In genomic region chr6:5904527-5904926, GRCh38 we compare ENCODE assay signal across 2 cellular contexts.
TF ChIP-seq lines count a peak whose summit lies in the region.

No MANE protein-coding gene starts in this region.

TF ChIP-seq in HEK293, 187 proteins besides CTCF, POLR2A, EP300 and RAD21:
- TF ChIP-seq, protein P1, sequence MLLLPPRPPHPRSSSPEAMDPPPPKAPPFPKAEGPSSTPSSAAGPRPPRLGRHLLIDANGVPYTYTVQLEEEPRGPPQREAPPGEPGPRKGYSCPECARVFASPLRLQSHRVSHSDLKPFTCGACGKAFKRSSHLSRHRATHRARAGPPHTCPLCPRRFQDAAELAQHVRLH (tag by site-specific recombination; IDR thresholded peaks at IDR 0.05), result no peak
- TF ChIP-seq, protein P2, sequence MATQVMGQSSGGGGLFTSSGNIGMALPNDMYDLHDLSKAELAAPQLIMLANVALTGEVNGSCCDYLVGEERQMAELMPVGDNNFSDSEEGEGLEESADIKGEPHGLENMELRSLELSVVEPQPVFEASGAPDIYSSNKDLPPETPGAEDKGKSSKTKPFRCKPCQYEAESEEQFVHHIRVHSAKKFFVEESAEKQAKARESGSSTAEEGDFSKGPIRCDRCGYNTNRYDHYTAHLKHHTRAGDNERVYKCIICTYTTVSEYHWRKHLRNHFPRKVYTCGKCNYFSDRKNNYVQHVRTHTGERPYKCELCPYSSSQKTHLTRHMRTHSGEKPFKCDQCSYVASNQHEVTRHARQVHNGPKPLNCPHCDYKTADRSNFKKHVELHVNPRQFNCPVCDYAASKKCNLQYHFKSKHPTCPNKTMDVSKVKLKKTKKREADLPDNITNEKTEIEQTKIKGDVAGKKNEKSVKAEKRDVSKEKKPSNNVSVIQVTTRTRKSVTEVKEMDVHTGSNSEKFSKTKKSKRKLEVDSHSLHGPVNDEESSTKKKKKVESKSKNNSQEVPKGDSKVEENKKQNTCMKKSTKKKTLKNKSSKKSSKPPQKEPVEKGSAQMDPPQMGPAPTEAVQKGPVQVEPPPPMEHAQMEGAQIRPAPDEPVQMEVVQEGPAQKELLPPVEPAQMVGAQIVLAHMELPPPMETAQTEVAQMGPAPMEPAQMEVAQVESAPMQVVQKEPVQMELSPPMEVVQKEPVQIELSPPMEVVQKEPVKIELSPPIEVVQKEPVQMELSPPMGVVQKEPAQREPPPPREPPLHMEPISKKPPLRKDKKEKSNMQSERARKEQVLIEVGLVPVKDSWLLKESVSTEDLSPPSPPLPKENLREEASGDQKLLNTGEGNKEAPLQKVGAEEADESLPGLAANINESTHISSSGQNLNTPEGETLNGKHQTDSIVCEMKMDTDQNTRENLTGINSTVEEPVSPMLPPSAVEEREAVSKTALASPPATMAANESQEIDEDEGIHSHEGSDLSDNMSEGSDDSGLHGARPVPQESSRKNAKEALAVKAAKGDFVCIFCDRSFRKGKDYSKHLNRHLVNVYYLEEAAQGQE (tag by site-specific recombination; IDR thresholded peaks at IDR 0.05), result peak; percentile 88
TF ChIP-seq in HEK293: peak in this region for 1.

TF ChIP-seq in GM12878, 131 proteins besides CTCF, POLR2A, EP300 and RAD21:
- no peak for TF ChIP-seq SMARCA5 (IDR thresholded peaks at IDR 0.05)
- TF ChIP-seq, protein P2 (IDR thresholded peaks at IDR 0.05; ENCODE audit: low read depth, low read length), result peak; percentile 64; the same call in 1 of the 2 replicates
